ENCODE assay signal across 19 cellular contexts in the genomic region with DNA sequence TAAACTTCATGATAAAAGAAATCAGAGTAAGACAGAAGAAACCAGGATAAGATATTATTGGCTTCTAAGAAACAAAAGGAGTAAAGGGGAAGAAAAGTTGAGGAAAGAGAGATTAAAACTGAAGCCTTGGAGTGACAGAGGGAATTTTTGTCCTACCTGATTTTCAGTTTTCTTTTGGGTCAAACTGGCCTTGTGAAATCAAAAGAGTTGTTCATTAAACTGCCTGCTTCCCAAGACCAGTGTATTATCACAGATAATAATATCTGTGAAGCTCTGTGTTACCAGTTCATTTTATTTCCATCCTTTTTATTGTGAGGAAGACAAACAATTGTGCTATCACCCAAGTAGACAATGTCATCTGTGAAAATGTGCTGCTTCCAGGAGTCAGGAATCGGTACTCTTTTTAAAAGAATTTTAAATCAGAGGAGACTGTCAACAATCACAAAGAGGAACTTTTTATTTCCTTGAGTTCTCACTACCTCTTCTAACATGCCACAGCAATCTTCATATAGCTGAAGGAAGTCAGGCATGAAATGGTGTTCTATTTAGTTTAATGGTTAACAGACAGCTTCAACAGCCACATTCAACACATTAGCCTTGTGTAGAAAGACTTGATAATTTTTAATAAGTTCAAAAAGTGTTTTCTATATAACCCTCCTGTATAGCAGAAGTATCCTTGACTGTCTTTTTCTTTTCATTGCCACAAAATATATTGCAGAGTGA.
DNase-seq lines count a peak whose midpoint lies in the region; ATAC-seq and TF ChIP-seq lines count a peak whose summit lies in the region.
"Had no signal": no experiment of that assay in that cellular context is flagged by ENCODE, and none has a peak within 500 bp of the region (broad histone marks: within the 10 kb centered on the region; RNA-seq: fewer than 3 reads in every experiment).

No MANE protein-coding gene starts in this region.

- H3K27ac ChIP-seq in PC-3 (ENCODE audit: low read length): no peak overlapping the region
- H3K27ac ChIP-seq: A549, prostate gland, tibial nerve had no signal

- no peaks in the 10 kb centered on the region for H3K79me2 ChIP-seq in PC-3 (ENCODE audit: low read length)

- POLR2A ChIA-PET in PC-3 (lab: Charles Lee; ENCODE audit: unreplicated experiment): no interaction called here

- no peaks in the 10 kb centered on the region for H3K9me3 ChIP-seq in PC-3 (ENCODE audit: low read length)
- H3K9me3 ChIP-seq: A549, prostate gland, tibial nerve had no signal

- ATAC-seq in GM19468 (IDR thresholded peaks at IDR 0.05; ENCODE audit: extremely low read depth, unreplicated experiment) (peak; percentile 84), HG02981 (IDR thresholded peaks at IDR 0.05; ENCODE audit: unreplicated experiment) (peak; percentile 94), HG03575 (IDR thresholded peaks at IDR 0.05; ENCODE audit: extremely low read depth, insufficient number of reproducible peaks, low FRiP score, unreplicated experiment) (peak; percentile 79), PC-3 (no peak)
- ATAC-seq: A549 had no signal

- H3F3A ChIP-seq in PC-3 (ENCODE audit: low read length, unreplicated experiment): no peaks in the 10 kb centered on the region

- peak; percentile 30 for DNase-seq in DMS53 treated with DMSO at 0.1 percent for 48 hours (lab: John Stamatoyannopoulos, UW; ENCODE audit: unreplicated experiment)
- DNase-seq in epidermal melanocyte (ENCODE audit: insufficient read length, low spot score): no peak
- DNase-seq in activated CD4-positive, CD25-positive, alpha-beta regulatory T cell treated with anti-CD3 and anti-CD28 coated beads, Interleukin-2, amount 50 U/mL, for 72 hours: no peak
- no peak for DNase-seq in mucosa of gallbladder (ENCODE audit: low spot score)
- no peak for DNase-seq in PC-3
- DNase-seq: activated CD4-positive, alpha-beta T cell treated with anti-CD3 and anti-CD28 coated beads, Interleukin-2, amount 50 U/mL, for 48 hours; activated gamma-delta T cell treated with Interleukin-2 at 50 U/mL for 16 hours; COR-L47; foreskin fibroblast; KG1; NCI-H1436; NCI-H524; T1000 had no signal

- CTCF ChIA-PET in PC-3 (lab: Charles Lee): no interaction called here

- H3K4me1 ChIP-seq in PC-3 (ENCODE audit: insufficient read depth, low read length): no peaks in the 10 kb centered on the region
- H3K4me1 ChIP-seq: A549, prostate gland, tibial nerve had no signal

- TF ChIP-seq CTCF in PC-3 (conservative IDR thresholded peaks at IDR 0.05; ENCODE audit: low read depth, low read length): no peak

- intact Hi-C loops in PC-3 (cut with micrococcal nuclease): no loop called here

- H2AFZ ChIP-seq in PC-3 (ENCODE audit: low read length): no peak overlapping the region

- no peak overlapping the region for H3K4me2 ChIP-seq in PC-3 (ENCODE audit: low read length)
- H3K4me2 ChIP-seq: A549 had no signal

- H3K4me3 ChIP-seq in PC-3 (ENCODE audit: low read length): no peak overlapping the region
- H3K4me3 ChIP-seq: A549, prostate gland, tibial nerve had no signal

- no peaks in the 10 kb centered on the region for H3K27me3 ChIP-seq in PC-3 (ENCODE audit: low read length)
- H3K27me3 ChIP-seq: tibial nerve had no signal

- no peak overlapping the region for H3K9ac ChIP-seq in PC-3 (ENCODE audit: low read length)

- H3K9me2 ChIP-seq in PC-3 (replicated peaks; ENCODE audit: low read length): no peaks in the 10 kb centered on the region

- no peaks in the 10 kb centered on the region for H3K36me3 ChIP-seq in PC-3 (ENCODE audit: low read depth, low read length)
- H3K36me3 ChIP-seq: prostate gland, tibial nerve had no signal

- H4K20me1 ChIP-seq in PC-3 (ENCODE audit: low read length): no peaks in the 10 kb centered on the region

- BruUV-seq in PC-3 (replicated peaks; lab: Mats Ljungman, UMichigan): no TSS peak
